Comparison of ENCODE assay signal across 8 cellular contexts in genomic region chr10:29734980-29735627, GRCh38.
DNase-seq lines count a peak whose midpoint lies in the region; ATAC-seq and TF ChIP-seq lines count a peak whose summit lies in the region.

No MANE protein-coding gene starts in this region.

- H3K36me3 ChIP-seq in colonic mucosa (no peaks in the 10 kb centered on the region), right lobe of liver (no peaks in the 10 kb centered on the region)

- H3K9me3 ChIP-seq in colonic mucosa (no peaks in the 10 kb centered on the region), right lobe of liver (no peaks in the 10 kb centered on the region)

- peak overlapping the region; percentile 93 for H3K27ac ChIP-seq in colonic mucosa
- peak overlapping the region; percentile 91 to 97 (median 91) for H3K27ac ChIP-seq in right lobe of liver

- no peak for TF ChIP-seq CTCF in colonic mucosa (IDR thresholded peaks at IDR 0.05)
- no peak for TF ChIP-seq CTCF in right lobe of liver (IDR thresholded peaks at IDR 0.05)

- intact Hi-C loops in colonic mucosa (cut with DNase I) (loop anchor here (5.0 to 10.0 kb wide), 2 partner anchors 140 to 218 kb away; no protein-coding TSS in a partner anchor), right lobe of liver (cut with DNase I) (no loop called here)

- DNase-seq in DMS53 treated with DMSO at 0.1 percent for 48 hours (lab: John Stamatoyannopoulos, UW; ENCODE audit: unreplicated experiment) (peak; percentile 26), HuH-7.5 (ENCODE audit: low spot score) (peak; percentile 55), colonic mucosa (peak; percentile 66), right lobe of liver (peak; percentile 77 to 84 (median 78)), NCI-H2081 treated with DMSO at 0.1 percent for 48 hours (lab: John Stamatoyannopoulos, UW) (no peak)
- DNase-seq in activated CD4-positive, alpha-beta T cell treated with anti-CD3 and anti-CD28 coated beads for 1 hour = peak; percentile 24
- peak in 2 of 3 donors; percentile 13 to 41 for DNase-seq in stimulated activated CD4-positive, alpha-beta T cell treated with anti-CD3 and anti-CD28 coated beads, TNF-alpha, amount 100 ng/mL, for 1 hour (ENCODE audit: low read depth in 3 of 3, low spot score in 1 of 3)

- H3K27me3 ChIP-seq in colonic mucosa (no peaks in the 10 kb centered on the region), right lobe of liver (no peaks in the 10 kb centered on the region)

- H3K4me1 ChIP-seq in colonic mucosa (no peaks in the 10 kb centered on the region), right lobe of liver (peaks cover 0 to 10% (median 4%) of the 10 kb centered on the region in 4 donors)

- peak; percentile 39 for ATAC-seq in GM21447 (IDR thresholded peaks at IDR 0.05; ENCODE audit: unreplicated experiment)
- ATAC-seq in right lobe of liver = peak; percentile 47 to 67 (median 53)

- 0% methylated on average over 6 of the region's 77 CpGs for WGBS in right lobe of liver (ENCODE audit: insufficient coverage, low coverage, low lambda C conversion rate, missing lambda C conversion rate)

- peak overlapping the region; percentile 79 for H3K9ac ChIP-seq in colonic mucosa (ENCODE audit: low read depth in 2 of 2, low read length in 2 of 2)

- no peak for TF ChIP-seq POLR2A in right lobe of liver (IDR thresholded peaks at IDR 0.05)

- peak overlapping the region; percentile 78 for H3K4me3 ChIP-seq in colonic mucosa
- peak overlapping the region; percentile 79 to 88 (median 86) for H3K4me3 ChIP-seq in right lobe of liver
